23 cellular contexts compared by ENCODE assay signal in the genomic region with DNA sequence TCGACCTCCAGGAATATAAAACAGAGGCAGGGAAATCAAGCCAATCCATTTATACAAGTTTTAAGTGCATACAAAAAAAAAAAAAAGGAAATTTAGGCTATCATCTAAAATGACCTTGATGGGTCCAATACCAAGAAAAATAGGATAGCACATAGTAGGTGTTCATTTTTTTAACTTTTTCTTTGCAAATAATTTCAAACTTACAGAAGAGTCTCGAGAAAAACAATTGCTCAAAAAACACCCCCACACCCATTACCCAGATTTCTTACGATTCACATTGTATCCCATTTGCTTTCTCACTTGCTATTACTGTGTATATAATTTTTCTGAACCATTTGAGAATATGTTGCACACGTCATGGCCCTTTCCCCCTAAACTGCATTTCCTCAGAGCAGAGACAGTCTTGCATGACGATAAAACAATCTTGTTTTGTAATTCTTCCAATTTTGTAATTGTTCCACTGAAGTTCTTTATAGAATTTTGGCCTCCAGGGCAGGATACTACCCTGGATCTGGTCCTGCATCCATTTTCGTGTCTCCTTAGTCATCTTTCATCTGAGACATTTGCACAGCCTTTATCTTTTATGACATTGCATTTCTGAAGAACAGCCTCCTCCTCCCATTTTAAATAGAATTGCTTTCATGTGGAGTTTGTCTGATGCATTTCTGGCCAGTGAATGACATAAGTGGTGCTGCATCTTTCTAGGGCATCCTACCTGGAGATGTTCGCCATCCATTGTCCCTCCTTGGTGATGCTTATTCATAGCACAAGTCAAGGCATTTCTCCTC.
DNase-seq lines count a peak whose midpoint lies in the region; ATAC-seq, FAIRE-seq and TF ChIP-seq lines count a peak whose summit lies in the region.
"Had no signal": no experiment of that assay in that cellular context is flagged by ENCODE, and none has a peak within 500 bp of the region (broad histone marks: within the 10 kb centered on the region; RNA-seq: fewer than 3 reads in every experiment).

No MANE protein-coding gene starts in this region.

- ATAC-seq in K562 (no peak), omental fat pad (ENCODE audit: low FRiP score) (no peak)
- ATAC-seq: A549, GM23338, HCT116 had no signal

- no peak overlapping the region for H2AFZ ChIP-seq in K562 (ENCODE audit: low read depth, low read length)
- H2AFZ ChIP-seq: GM23338 had no signal

- peaks cover 0 to 7% of the 10 kb centered on the region in 2 experiments; a peak in 2 of 5 replicates for H3K27me3 ChIP-seq in K562 (ENCODE audit: control insufficient read depth in 2 of 2, insufficient read depth in 2 of 2, low read length in 2 of 2)
- H3K27me3 ChIP-seq: BE2C; BLaER1 treated with 17β-estradiol and CSF1 and Interleukin-3, amounts not matched to agents 10 nM and 100 nM had no signal

- H3K79me2 ChIP-seq in K562 (ENCODE audit: control insufficient read depth, insufficient read depth, low read length), result no peaks in the 10 kb centered on the region

- intact Hi-C loops in K562 (cut with micrococcal nuclease), result no loop called here

- FAIRE-seq in D721Med (lab: Jason Lieb, UNC), result peak; percentile 94
- FAIRE-seq in K562 (lab: Jason Lieb, UNC), result peak; percentile 6
- FAIRE-seq: A549, GM12891, GM18507, GM19239 had no signal

- no peak overlapping the region for H3K9ac ChIP-seq in K562 (ENCODE audit: insufficient read depth in 1 of 2, low read depth in 2 of 2, low read length in 2 of 2)
- H3K9ac ChIP-seq: BLaER1 treated with 17β-estradiol and CSF1 and Interleukin-3, amounts not matched to agents 10 nM and 100 nM had no signal

- H4K20me1 ChIP-seq in K562 (replicated peaks; ENCODE audit: control insufficient read depth, insufficient read depth, low read length), result no peaks in the 10 kb centered on the region
- H4K20me1 ChIP-seq: BLaER1 treated with 17β-estradiol and CSF1 and Interleukin-3, amounts not matched to agents 10 nM and 100 nM had no signal

- 6% methylated on average over 7 of the region's 7 CpGs for WGBS in K562 (ENCODE audit: insufficient coverage, low coverage, missing lambda C conversion rate)

- DNase-seq in D721Med (ENCODE audit: insufficient read length, low spot score) (no peak), K562 (ENCODE audit: extremely low read depth in 1 of 4, low spot score in 3 of 4) (no peak), erythroblast (lab: John Stamatoyannopoulos, UW) (peak; percentile 35 to 59), pons (ENCODE audit: low spot score) (no peak), GM19240 (ENCODE audit: insufficient read length, low spot score) (no peak), omental fat pad (ENCODE audit: low spot score) (no peak)
- DNase-seq: 8988T; ACHN; AML-193; BE2C; CD4-positive, alpha-beta T cell; CD8-positive, alpha-beta memory T cell; DMS53; DMS79 treated with DMSO at 0.1 percent for 48 hours; GF-D8; H9 had no signal

- no peaks in the 10 kb centered on the region for H3K36me3 ChIP-seq in K562 (ENCODE audit: control insufficient read depth, insufficient read depth, low read length)
- H3K36me3 ChIP-seq: BE2C; BLaER1 treated with 17β-estradiol and CSF1 and Interleukin-3, amounts not matched to agents 10 nM and 100 nM had no signal

- in situ Hi-C loops in K562 (cut with MboI), result no loop called here

- no peak overlapping the region for H3K27ac ChIP-seq in K562 (ENCODE audit: extremely low read depth, low read depth, low read length)
- H3K27ac ChIP-seq: A549; BLaER1 treated with 17β-estradiol and CSF1 and Interleukin-3, amounts not matched to agents 10 nM and 100 nM had no signal

- BruUV-seq in K562 (replicated peaks; lab: Mats Ljungman, UMichigan), result no TSS peak

- TF ChIP-seq EP300 in K562 (IDR thresholded peaks at IDR 0.05; ENCODE audit: low read length), result no peak

- TF ChIP-seq CTCF in D721Med (IDR thresholded peaks at IDR 0.05; ENCODE audit: insufficient read depth, missing control alignments) (no peak), K562 (IDR thresholded peaks at IDR 0.05 in 2 of 3, conservative IDR thresholded peaks at IDR 0.05 in 1 of 3; ENCODE audit: insufficient read depth in 2 of 3, low read depth in 1 of 3, low read length in 3 of 3) (no peak), omental fat pad (IDR thresholded peaks at IDR 0.05) (no peak)

- no peak overlapping the region for H3K4me3 ChIP-seq in K562
- H3K4me3 ChIP-seq: A549; BLaER1 treated with 17β-estradiol and CSF1 and Interleukin-3, amounts not matched to agents 10 nM and 100 nM; GM23338 had no signal

- H3K4me2 ChIP-seq in K562 (ENCODE audit: insufficient read depth, low read length), result no peak overlapping the region
- H3K4me2 ChIP-seq: A549; BLaER1 treated with 17β-estradiol and CSF1 and Interleukin-3, amounts not matched to agents 10 nM and 100 nM; GM23338 had no signal

- peaks cover 0 to 8% of the 10 kb centered on the region in 2 experiments; a peak in 2 of 5 replicates for H3K4me1 ChIP-seq in K562 (replicated peaks in 1 of 2; ENCODE audit: control insufficient read depth in 2 of 2, insufficient read depth in 2 of 2, low read length in 2 of 2)
- H3K4me1 ChIP-seq: A549; BLaER1 treated with 17β-estradiol and CSF1 and Interleukin-3, amounts not matched to agents 10 nM and 100 nM had no signal

- H3K9me1 ChIP-seq in K562 (ENCODE audit: control insufficient read depth, insufficient read depth, low read length), result no peaks in the 10 kb centered on the region

- TF ChIP-seq POLR2A in K562 (conservative IDR thresholded peaks at IDR 0.05) (no peak), erythroblast (IDR thresholded peaks at IDR 0.05; ENCODE audit: low read length) (no peak)

- CTCF ChIA-PET in K562 (lab: Yijun Ruan, JAX; ENCODE audit: low intra/inter-chr PET ratio), result no interaction called here

- no peaks in the 10 kb centered on the region for H3K9me3 ChIP-seq in K562 (replicated peaks; ENCODE audit: control insufficient read depth, insufficient read depth, low read depth, low read length)
- H3K9me3 ChIP-seq: A549, BE2C had no signal

- TF ChIP-seq RAD21 in K562 (CRISPR knock-in tag; conservative IDR thresholded peaks at IDR 0.05 in 1 of 2, IDR thresholded peaks at IDR 0.05 in 1 of 2), result no peak

- POLR2A ChIA-PET in K562 (lab: Yijun Ruan, JAX), result no interaction called here

TF ChIP-seq in K562, 482 proteins besides CTCF, POLR2A, EP300 and RAD21 (continues in another document):
- TF ChIP-seq ZNF316 (IDR thresholded peaks at IDR 0.05), result peak; percentile 73
- TF ChIP-seq MAFK (IDR thresholded peaks at IDR 0.05; ENCODE audit: low read length), result peak; percentile 42; the same call in 1 of the 2 replicates
- 0 out of 2 replicates have a peak, but pooled peaks have one; percentile 42 for TF ChIP-seq C11orf30 (IDR thresholded peaks at IDR 0.05; ENCODE audit: low read depth)
- no peak for TF ChIP-seq ELF2 (CRISPR knock-in tag; IDR thresholded peaks at IDR 0.05)
- TF ChIP-seq SIRT6 (IDR thresholded peaks at IDR 0.05; ENCODE audit: low read depth, low read length), result no peak
- TF ChIP-seq MEIS2 (IDR thresholded peaks at IDR 0.05; ENCODE audit: partially characterized antibody), result peak; percentile 59
- no peak for TF ChIP-seq L3MBTL2 (IDR thresholded peaks at IDR 0.05)
- TF ChIP-seq ZNF217 (CRISPR knock-in tag; IDR thresholded peaks at IDR 0.05), result no peak
- no peak for TF ChIP-seq ZNF175 (CRISPR knock-in tag; IDR thresholded peaks at IDR 0.05; ENCODE audit: low read depth)
- TF ChIP-seq, protein P1, sequence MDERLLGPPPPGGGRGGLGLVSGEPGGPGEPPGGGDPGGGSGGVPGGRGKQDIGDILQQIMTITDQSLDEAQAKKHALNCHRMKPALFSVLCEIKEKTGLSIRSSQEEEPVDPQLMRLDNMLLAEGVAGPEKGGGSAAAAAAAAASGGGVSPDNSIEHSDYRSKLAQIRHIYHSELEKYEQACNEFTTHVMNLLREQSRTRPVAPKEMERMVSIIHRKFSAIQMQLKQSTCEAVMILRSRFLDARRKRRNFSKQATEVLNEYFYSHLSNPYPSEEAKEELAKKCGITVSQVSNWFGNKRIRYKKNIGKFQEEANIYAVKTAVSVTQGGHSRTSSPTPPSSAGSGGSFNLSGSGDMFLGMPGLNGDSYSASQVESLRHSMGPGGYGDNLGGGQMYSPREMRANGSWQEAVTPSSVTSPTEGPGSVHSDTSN (CRISPR knock-in tag; IDR thresholded peaks at IDR 0.05; ENCODE audit: low read depth), result no peak
- TF ChIP-seq, protein P1 (tag; conservative IDR thresholded peaks at IDR 0.05; ENCODE audit: low read depth), result peak; percentile 55
- peak; percentile 57; the same call in 1 of the 2 replicates for TF ChIP-seq NFE2 (IDR thresholded peaks at IDR 0.05; ENCODE audit: low read depth)
- peak; percentile 71; the same call in 1 of the 2 replicates for TF ChIP-seq ZKSCAN1 (IDR thresholded peaks at IDR 0.05; ENCODE audit: low read depth, low read length)
- TF ChIP-seq CTBP1 (IDR thresholded peaks at IDR 0.05; ENCODE audit: borderline replicate concordance), result peak; percentile 41; the same call in 1 of the 2 replicates
- peak; percentile 21 for TF ChIP-seq ZFP36 (IDR thresholded peaks at IDR 0.05; ENCODE audit: low read depth, low read length, partially characterized antibody)
- no peak for TF ChIP-seq MTF1 (CRISPR knock-in tag; IDR thresholded peaks at IDR 0.05; ENCODE audit: borderline replicate concordance)
- peak in 1 of 2 experiments; percentile 39; a peak in 1 of 4 replicates for TF ChIP-seq RCOR1 (IDR thresholded peaks at IDR 0.05; ENCODE audit: borderline replicate concordance in 1 of 2, low read depth in 2 of 2, low read length in 2 of 2)
- no peak for TF ChIP-seq BCOR (IDR thresholded peaks at IDR 0.05)
- TF ChIP-seq MAFG (tag; conservative IDR thresholded peaks at IDR 0.05), result peak; percentile 65; the same call in 1 of the 2 replicates
- TF ChIP-seq, protein P2, sequence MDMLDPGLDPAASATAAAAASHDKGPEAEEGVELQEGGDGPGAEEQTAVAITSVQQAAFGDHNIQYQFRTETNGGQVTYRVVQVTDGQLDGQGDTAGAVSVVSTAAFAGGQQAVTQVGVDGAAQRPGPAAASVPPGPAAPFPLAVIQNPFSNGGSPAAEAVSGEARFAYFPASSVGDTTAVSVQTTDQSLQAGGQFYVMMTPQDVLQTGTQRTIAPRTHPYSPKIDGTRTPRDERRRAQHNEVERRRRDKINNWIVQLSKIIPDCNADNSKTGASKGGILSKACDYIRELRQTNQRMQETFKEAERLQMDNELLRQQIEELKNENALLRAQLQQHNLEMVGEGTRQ (CRISPR knock-in tag; IDR thresholded peaks at IDR 0.05), result no peak
- no peak for TF ChIP-seq ASH1L (IDR thresholded peaks at IDR 0.05; ENCODE audit: borderline replicate concordance, low read depth, partially characterized antibody)

Comparison
In these comparisons a context has a peak if more than half of its experiments do, and no peak if none do; other contexts are left out.
1. DNase-seq: peak in erythroblast (2 of 2); none in D721Med (single experiment), K562 (0 of 4), pons (single experiment), GM19240 (single experiment) and omental fat pad (single experiment).